Comparison of ENCODE assay signal across 28 cellular contexts in genomic region chr12:63023926-63024325, GRCh38.
"Had no signal": no experiment of that assay in that cellular context is flagged by ENCODE, and none has a peak within 500 bp of the region (broad histone marks: within the 10 kb centered on the region; RNA-seq: fewer than 3 reads in every experiment).

No MANE protein-coding gene starts in this region.

- ATAC-seq: left colon; left lung; lower lobe of right lung; naive thymus-derived CD8-positive, alpha-beta T cell; pancreas; right cardiac atrium; stimulated activated effector memory CD8-positive, alpha-beta T cell treated with anti-CD3 and anti-CD28 coated beads, Interleukin-12 subunit alpha, Interleukin-12 subunit beta, amount 100 ng/mL, for 72 hours; upper lobe of right lung had no signal

- H3K27me3 ChIP-seq: left lung, pancreas, sigmoid colon, spleen, suprapubic skin, tibial artery, upper lobe of right lung had no signal

- H3K27ac ChIP-seq: left lung, lower lobe of right lung, pancreas, prostate gland, sigmoid colon, spleen, suprapubic skin, thoracic aorta, tibial artery, upper lobe of right lung had no signal

- FAIRE-seq: islet of Langerhans, kidney, pancreas, small intestine, urothelium cell line had no signal

- H3K4me1 ChIP-seq: left lung, lower lobe of right lung, pancreas, prostate gland, sigmoid colon, spleen, suprapubic skin, tibial artery, upper lobe of right lung had no signal

- H3K36me3 ChIP-seq: left lung, lower lobe of right lung, pancreas, prostate gland, sigmoid colon, spleen, suprapubic skin, thoracic aorta, tibial artery, upper lobe of right lung had no signal

- H3K9me3 ChIP-seq: left lung, lower lobe of right lung, pancreas, prostate gland, sigmoid colon, spleen, suprapubic skin, thoracic aorta, tibial artery, upper lobe of right lung had no signal

- H3K4me3 ChIP-seq: left lung, lower lobe of right lung, pancreas, prostate gland, sigmoid colon, spleen, suprapubic skin, thoracic aorta, tibial artery, upper lobe of right lung had no signal

- DNase-seq: hypothalamus; immature natural killer cell; kidney; left colon; left lung; lower lobe of right lung; mammary epithelial cell; mesenchymal stem cell; naive thymus-derived CD8-positive, alpha-beta T cell; nucleus accumbens; pancreas; posterior cingulate gyrus; retina; right cardiac atrium; sigmoid colon; small intestine; spleen; stimulated activated CD4-positive, alpha-beta T cell treated with anti-CD3 and anti-CD28 coated beads, Interleukin-4, amount 100 ng/mL, for 24 hours; stimulated activated naive CD4-positive, alpha-beta T cell; tibial artery; trophoblast cell; upper lobe of right lung had no signal
